Comparison of ENCODE assay signal across 2 cellular contexts in genomic region chrX:16968753-16969152, GRCh38.
TF ChIP-seq lines count a peak whose summit lies in the region.
"Not testable (repeated sequence)": the region's sequence is repeated elsewhere in the genome, so short reads cannot be mapped to it uniquely, and the experiment has no call there.

No MANE protein-coding gene starts in this region.

- H3K27ac ChIP-seq in C4-2B (peak overlapping the region; percentile 50; the same call in 1 of the 2 replicates), VCaP (peak overlapping the region; percentile 61)

- TF ChIP-seq CTCF in C4-2B (conservative IDR thresholded peaks at IDR 0.05); VCaP (conservative IDR thresholded peaks at IDR 0.05): not testable (repeated sequence)
